ENCODE assay signal across 16 cellular contexts in the genomic region with DNA sequence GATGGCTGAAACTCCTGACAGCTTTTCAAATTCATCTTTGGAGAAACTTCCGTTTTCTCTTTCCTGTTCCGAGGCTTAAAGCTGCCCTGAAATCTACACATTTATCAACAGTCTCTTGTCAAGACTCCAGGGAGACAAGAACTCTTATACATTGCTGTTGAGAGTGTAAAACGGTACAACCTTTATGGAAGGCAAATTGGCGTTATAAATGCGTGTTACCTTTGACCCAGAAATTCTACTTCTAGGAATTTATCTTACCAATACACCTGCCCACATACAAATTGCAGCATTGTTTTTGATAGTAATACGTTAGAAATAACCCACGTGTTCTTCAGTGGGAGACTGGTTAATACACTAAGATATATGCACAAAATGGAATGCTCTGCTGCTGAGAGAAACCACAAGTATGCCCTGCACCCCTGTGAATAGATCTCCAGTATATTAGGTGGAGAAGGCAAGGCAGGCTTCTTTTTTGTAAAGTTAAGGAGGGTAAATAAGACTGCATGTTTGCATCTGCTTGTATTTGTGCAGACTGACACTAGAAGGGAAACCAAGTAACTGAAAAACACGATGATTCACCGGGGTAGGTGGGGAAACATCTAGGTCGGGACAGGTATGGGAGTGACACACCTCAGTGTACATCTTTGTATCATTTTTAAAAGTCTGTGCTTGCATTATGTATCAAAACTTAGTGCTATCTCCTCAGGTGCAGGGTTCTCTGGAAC.
A peak's percentile ranks its signal among the peaks of the same experiment; 100 is the strongest.
DNase-seq lines count a peak whose midpoint lies in the region; ATAC-seq and TF ChIP-seq lines count a peak whose summit lies in the region.
"Had no signal": no experiment of that assay in that cellular context is flagged by ENCODE, and none has a peak within 500 bp of the region (broad histone marks: within the 10 kb centered on the region; RNA-seq: fewer than 3 reads in every experiment).

No MANE protein-coding gene starts in this region.

- H3K36me3 ChIP-seq in transverse colon = no peaks in the 10 kb centered on the region
- H3K36me3 ChIP-seq: right lobe of liver, thoracic aorta had no signal

- no peaks in the 10 kb centered on the region for H3K27me3 Mint-ChIP-seq in activated CD4-positive, alpha-beta T cell treated with anti-CD3 and anti-CD28 coated beads for 36 hours
- H3K27me3 Mint-ChIP-seq: naive thymus-derived CD8-positive, alpha-beta T cell had no signal

- CTCF ChIA-PET in activated CD4-positive, alpha-beta T cell treated with anti-CD3 and anti-CD28 coated beads for 36 hours (lab: Charles Lee) = interaction anchor here (0.9 kb wide), 1 partner anchor 12 kb away, joined by 5 read pairs; no protein-coding TSS in a partner anchor
- CTCF ChIA-PET in RWPE1 (lab: Yijun Ruan, JAX) = no interaction called here

- intact Hi-C loops in activated CD4-positive, alpha-beta T cell treated with anti-CD3 and anti-CD28 coated beads for 36 hours (cut with DNase I, micrococcal nuclease) = no loop called here
- intact Hi-C loops in transverse colon (cut with DNase I; ENCODE audit: low total_unique reads) = no loop called here

- no peak overlapping the region for H3K4me3 Mint-ChIP-seq in activated CD4-positive, alpha-beta T cell treated with anti-CD3 and anti-CD28 coated beads for 36 hours

- no peaks in the 10 kb centered on the region for H3K27me3 ChIP-seq in transverse colon
- H3K27me3 ChIP-seq: right lobe of liver had no signal

- H3K4me1 ChIP-seq in transverse colon = peaks cover 11 to 34% (median 26%) of the 10 kb centered on the region in 4 donors
- H3K4me1 ChIP-seq: right lobe of liver had no signal

- H3K27ac Mint-ChIP-seq in activated CD4-positive, alpha-beta T cell treated with anti-CD3 and anti-CD28 coated beads for 36 hours = no peak overlapping the region

- DNase-seq in activated CD4-positive, alpha-beta T cell treated with anti-CD3 and anti-CD28 coated beads for 36 hours = no peak
- DNase-seq in activated CD4-positive, alpha-beta T cell treated with anti-CD3 and anti-CD28 coated beads, Interleukin-2, amount 50 U/mL, for 48 hours = no peak
- DNase-seq in RWPE1 (ENCODE audit: low spot score) = peak; percentile 45
- no peak for DNase-seq in epithelial cell of prostate (ENCODE audit: low read depth, low spot score)
- no peak for DNase-seq in transverse colon
- no peak for DNase-seq in H4 (ENCODE audit: low spot score)
- DNase-seq: ACHN; activated naive CD4-positive, alpha-beta T cell treated with anti-CD3 and anti-CD28 coated beads, Interleukin-2, amount 50 U/mL, for 16 hours; naive thymus-derived CD8-positive, alpha-beta T cell; NCI-H187 treated with DMSO at 0.1 percent for 48 hours; right lobe of liver; SW 1271 had no signal

- H3K36me3 Mint-ChIP-seq in activated CD4-positive, alpha-beta T cell treated with anti-CD3 and anti-CD28 coated beads for 36 hours (ENCODE audit: low read depth) = no peaks in the 10 kb centered on the region
- H3K36me3 Mint-ChIP-seq: naive thymus-derived CD8-positive, alpha-beta T cell had no signal

- ATAC-seq in activated CD4-positive, alpha-beta T cell treated with anti-CD3 and anti-CD28 coated beads for 36 hours = peak; percentile 51
- ATAC-seq in GM18867 (IDR thresholded peaks at IDR 0.05; ENCODE audit: unreplicated experiment) = no peak
- no peak for ATAC-seq in GM18498 (IDR thresholded peaks at IDR 0.05; ENCODE audit: unreplicated experiment)
- ATAC-seq: naive thymus-derived CD8-positive, alpha-beta T cell; right lobe of liver had no signal

- H3K9me3 Mint-ChIP-seq in activated CD4-positive, alpha-beta T cell treated with anti-CD3 and anti-CD28 coated beads for 36 hours (ENCODE audit: low read depth) = no peaks in the 10 kb centered on the region
- H3K9me3 Mint-ChIP-seq: naive thymus-derived CD8-positive, alpha-beta T cell had no signal

- no peak for TF ChIP-seq POLR2A in transverse colon (IDR thresholded peaks at IDR 0.05)

- H3K9me3 ChIP-seq in transverse colon = no peaks in the 10 kb centered on the region
- H3K9me3 ChIP-seq: right lobe of liver, thoracic aorta had no signal

- in situ Hi-C loops in transverse colon (cut with MboI; ENCODE audit: low pct_ligation_motif_present in 1 of 4, low pct_unique_long_range_greater_than_20kb in 1 of 4, low sequenced_read_pairs in 3 of 4) = no loop called here

- TF ChIP-seq CTCF in RWPE1 (conservative IDR thresholded peaks at IDR 0.05; ENCODE audit: low read depth) = no peak
- TF ChIP-seq CTCF in transverse colon (IDR thresholded peaks at IDR 0.05) = no peak

- POLR2A ChIA-PET in activated CD4-positive, alpha-beta T cell treated with anti-CD3 and anti-CD28 coated beads for 36 hours (lab: Charles Lee) = interaction anchor here (0.6 kb wide), 1 partner anchor 31 kb away, joined by 6 read pairs; no protein-coding TSS in a partner anchor
- POLR2A ChIA-PET in RWPE1 (lab: Yijun Ruan, JAX; ENCODE audit: low non-redundant PET) = no interaction called here

- H3K4me1 Mint-ChIP-seq in activated CD4-positive, alpha-beta T cell treated with anti-CD3 and anti-CD28 coated beads for 36 hours = peaks cover 52% of the 10 kb centered on the region

- no peak overlapping the region for H3K27ac ChIP-seq in RWPE1
- peak overlapping the region; percentile 76 for H3K27ac ChIP-seq in epithelial cell of prostate
- H3K27ac ChIP-seq in transverse colon = peak overlapping the region; percentile 35 to 67 (median 62)
- H3K27ac ChIP-seq: coronary artery, right lobe of liver, thoracic aorta had no signal

- TF ChIP-seq EP300 in transverse colon (IDR thresholded peaks at IDR 0.05; ENCODE audit: low read depth) = no peak

- no peak overlapping the region for H3K4me3 ChIP-seq in transverse colon
- H3K4me3 ChIP-seq: coronary artery, right lobe of liver, thoracic aorta had no signal

- 34 to 39% methylated on average over 3 to 10 of the region's 10 CpGs for WGBS in transverse colon (ENCODE audit: low coverage in 1 of 2), 2 donors
